In genomic region chr16:84617631-84618427, GRCh38 we compare ENCODE assay signal across 8 cellular contexts. TPM values are rescaled to one million over a fixed set of nuclear protein-coding genes. Genes with fewer than 3 reads are reported as not detected.
DNase-seq lines count a peak whose midpoint lies in the region; ATAC-seq and TF ChIP-seq lines count a peak whose summit lies in the region.

Gene COTL1, minus strand, starts transcription at chr16:84618078. Its CDS starts 164 bp downstream, at chr16:84617914.

- no peaks in the 10 kb centered on the region for H3K36me3 ChIP-seq in right lobe of liver

- peaks cover 0 to 7% (median 0%) of the 10 kb centered on the region in 4 donors for H3K4me1 ChIP-seq in right lobe of liver

- peak; percentile 62 to 95 (median 86) for DNase-seq in C1 segment of cervical spinal cord (lab: John Stamatoyannopoulos, UW)
- peak; percentile 85 for DNase-seq in NCI-H774 (lab: John Stamatoyannopoulos, UW)
- DNase-seq in activated CD4-positive, alpha-beta T cell treated with anti-CD3 and anti-CD28 coated beads, Interleukin-2, amount 50 U/mL, for 4 hours, result peak; percentile 94 to 97
- DNase-seq in dermis microvascular lymphatic vessel endothelial cell (ENCODE audit: low read depth in 2 of 2), result peak; percentile 77 to 97
- peak; percentile 90 to 95 (median 95) for DNase-seq in right lobe of liver
- DNase-seq in stimulated activated CD4-positive, alpha-beta T cell treated with anti-CD3 and anti-CD28 coated beads, Interleukin-4, amount 100 ng/mL, for 24 hours, result peak; percentile 95

- WGBS in right lobe of liver (ENCODE audit: insufficient coverage, low coverage, low lambda C conversion rate, missing lambda C conversion rate), result 7% methylated on average over 5 of the region's 100 CpGs

- peak; percentile 80 for ATAC-seq in GM19372 (IDR thresholded peaks at IDR 0.05; ENCODE audit: low read depth, unreplicated experiment)
- peak; percentile 70 for ATAC-seq in HG03558 (IDR thresholded peaks at IDR 0.05; ENCODE audit: extremely low read depth, unreplicated experiment)
- peak; percentile 77 to 88 (median 82) for ATAC-seq in right lobe of liver

- H3K9me3 ChIP-seq in right lobe of liver, result no peaks in the 10 kb centered on the region

- TF ChIP-seq CTCF in right lobe of liver (IDR thresholded peaks at IDR 0.05), result no peak

- TF ChIP-seq POLR2A in right lobe of liver (IDR thresholded peaks at IDR 0.05), result peak; percentile 84

- peak within 1 kb of the TSS; percentile 55 to 72 (median 66) for H3K4me3 ChIP-seq in right lobe of liver

- peaks cover 0 to 9% of the 10 kb centered on the region in 2 donors for H3K27me3 ChIP-seq in right lobe of liver

- intact Hi-C loops in right lobe of liver (cut with DNase I), result no loop called here

- peak within 1 kb of the TSS; percentile 6 to 43 (median 40) for H3K27ac ChIP-seq in right lobe of liver

RNA-seq across cellular contexts. Expression of gene COTL1, which starts in this region (rescaled TPM):
- total RNA-seq in dermis microvascular lymphatic vessel endothelial cell (152 and 176 TPM in 2 replicates), right lobe of liver (10 to 100 TPM; 12.4 to 51.0 (median 18.6) TPM)

Comparison
In these comparisons a context has a peak if more than half of its experiments do, and no peak if none do; other contexts are left out.
1. Peak in every context shown above with its lines: DNase-seq, ATAC-seq, H3K4me3 ChIP-seq and H3K27ac ChIP-seq.